ENCODE assay signal across 1 cellular context in the genomic region with DNA sequence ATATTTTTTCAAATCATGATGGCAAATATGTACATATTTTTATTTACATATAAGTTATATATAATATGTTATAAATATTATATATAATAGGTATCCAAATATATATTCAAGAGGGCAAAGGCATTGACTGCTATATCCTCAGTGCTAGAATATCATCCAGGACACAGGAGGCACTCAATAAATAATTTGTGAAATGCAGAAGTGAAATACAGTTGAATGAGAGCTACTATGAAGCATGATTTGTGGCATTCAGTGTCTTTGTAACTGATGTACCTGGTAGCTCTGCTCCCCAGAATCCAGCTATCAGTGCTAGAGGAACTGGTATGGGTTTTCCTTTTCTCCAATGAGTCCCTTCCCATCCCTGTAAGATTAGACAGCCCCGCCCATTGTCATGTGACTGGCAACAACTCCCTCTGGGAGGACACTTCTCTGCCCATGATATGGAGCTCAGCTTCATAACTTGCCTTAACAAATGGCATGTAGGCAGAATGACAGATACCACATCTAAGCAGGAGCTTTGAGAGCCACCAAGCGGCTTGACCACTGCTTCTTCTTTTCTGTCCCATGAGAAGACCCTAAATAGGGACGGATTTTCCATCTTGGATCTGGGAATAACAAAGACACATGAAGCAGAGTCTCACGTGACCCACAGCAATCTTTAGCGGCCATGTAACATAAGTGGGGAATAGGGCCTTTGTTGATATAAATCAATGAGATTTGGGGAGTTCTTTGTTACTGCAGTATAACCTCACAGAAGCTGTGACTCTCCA.
TF ChIP-seq lines count a peak whose summit lies in the region.

No MANE protein-coding gene starts in this region.

TF ChIP-seq in K562, 482 proteins besides CTCF, POLR2A, EP300 and RAD21 (continued from another document):
- TF ChIP-seq VEZF1 (CRISPR knock-in tag; IDR thresholded peaks at IDR 0.05) = no peak
- TF ChIP-seq DIDO1 (tag; IDR thresholded peaks at IDR 0.05; ENCODE audit: low read depth) = peak; percentile 56; the same call in 1 of the 2 replicates
- TF ChIP-seq CREB5 (CRISPR knock-in tag; IDR thresholded peaks at IDR 0.05) = no peak
- no peak for TF ChIP-seq HMBOX1 (IDR thresholded peaks at IDR 0.05)
- no peak for TF ChIP-seq CTBP1 (IDR thresholded peaks at IDR 0.05; ENCODE audit: borderline replicate concordance)
- TF ChIP-seq WHSC1 (IDR thresholded peaks at IDR 0.05; ENCODE audit: low read length) = no peak
- no peak for TF ChIP-seq ZNF644 (tag; IDR thresholded peaks at IDR 0.05; ENCODE audit: low read depth)
- TF ChIP-seq SAFB (IDR thresholded peaks at IDR 0.05; ENCODE audit: borderline replicate concordance, low read depth, low read length) = no peak
- TF ChIP-seq, protein P1, sequence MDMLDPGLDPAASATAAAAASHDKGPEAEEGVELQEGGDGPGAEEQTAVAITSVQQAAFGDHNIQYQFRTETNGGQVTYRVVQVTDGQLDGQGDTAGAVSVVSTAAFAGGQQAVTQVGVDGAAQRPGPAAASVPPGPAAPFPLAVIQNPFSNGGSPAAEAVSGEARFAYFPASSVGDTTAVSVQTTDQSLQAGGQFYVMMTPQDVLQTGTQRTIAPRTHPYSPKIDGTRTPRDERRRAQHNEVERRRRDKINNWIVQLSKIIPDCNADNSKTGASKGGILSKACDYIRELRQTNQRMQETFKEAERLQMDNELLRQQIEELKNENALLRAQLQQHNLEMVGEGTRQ (CRISPR knock-in tag; IDR thresholded peaks at IDR 0.05) = peak; percentile 76
- TF ChIP-seq ZNF764 (CRISPR knock-in tag; IDR thresholded peaks at IDR 0.05; ENCODE audit: low read depth) = no peak
- TF ChIP-seq, protein P2, sequence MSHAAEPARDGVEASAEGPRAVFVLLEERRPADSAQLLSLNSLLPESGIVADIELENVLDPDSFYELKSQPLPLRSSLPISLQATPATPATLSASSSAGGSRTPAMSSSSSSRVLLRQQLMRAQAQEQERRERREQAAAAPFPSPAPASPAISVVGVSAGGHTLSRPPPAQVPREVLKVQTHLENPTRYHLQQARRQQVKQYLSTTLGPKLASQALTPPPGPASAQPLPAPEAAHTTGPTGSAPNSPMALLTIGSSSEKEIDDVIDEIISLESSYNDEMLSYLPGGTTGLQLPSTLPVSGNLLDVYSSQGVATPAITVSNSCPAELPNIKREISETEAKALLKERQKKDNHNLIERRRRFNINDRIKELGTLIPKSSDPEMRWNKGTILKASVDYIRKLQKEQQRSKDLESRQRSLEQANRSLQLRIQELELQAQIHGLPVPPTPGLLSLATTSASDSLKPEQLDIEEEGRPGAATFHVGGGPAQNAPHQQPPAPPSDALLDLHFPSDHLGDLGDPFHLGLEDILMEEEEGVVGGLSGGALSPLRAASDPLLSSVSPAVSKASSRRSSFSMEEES (CRISPR knock-in tag; IDR thresholded peaks at IDR 0.05) = peak; percentile 90
- no peak for TF ChIP-seq HNRNPH1 (optimal IDR thresholded peaks at IDR 0.05; ENCODE audit: low read depth, low read length)
- TF ChIP-seq ZNF165 (CRISPR knock-in tag; IDR thresholded peaks at IDR 0.05; ENCODE audit: borderline replicate concordance) = no peak
